ENCODE assay signal across 8 cellular contexts in genomic region chr17:49994085-49995054, GRCh38. TPM values are rescaled to one million over a fixed set of nuclear protein-coding genes. Genes with fewer than 3 reads are reported as not detected.
A peak's percentile ranks its signal among the peaks of the same experiment; 100 is the strongest.
DNase-seq lines count a peak whose midpoint lies in the region; ATAC-seq and TF ChIP-seq lines count a peak whose summit lies in the region.

No MANE protein-coding gene starts in this region.

- ATAC-seq in omental fat pad (ENCODE audit: low FRiP score) = no peak
- no peak for ATAC-seq in GM21423 (IDR thresholded peaks at IDR 0.05; ENCODE audit: unreplicated experiment)

- peaks cover 63% of the 10 kb centered on the region for H3K27me3 ChIP-seq in H9 (ENCODE audit: insufficient read depth, low read length)
- H3K27me3 ChIP-seq in adipocyte (replicated peaks; ENCODE audit: control insufficient read depth, insufficient read depth, low read length) = peaks cover 20% of the 10 kb centered on the region
- peaks cover 71 to 76% of the 10 kb centered on the region in 2 experiments for H3K27me3 ChIP-seq in mesenchymal stem cell (ENCODE audit: control insufficient read depth in 1 of 2, insufficient read depth in 1 of 2, low read length in 2 of 2)

- H3K4me3 Mint-ChIP-seq in H9 = peak overlapping the region; percentile 55 to 80

- H3K56ac ChIP-seq in H9 (ENCODE audit: insufficient read length, low read depth, low read length) = no peak overlapping the region

- H4K91ac ChIP-seq in H9 (ENCODE audit: insufficient read length, low read depth, low read length) (no peak overlapping the region), mesenchymal stem cell (ENCODE audit: low read length) (no peak overlapping the region)

- H3K9ac ChIP-seq in H9 (ENCODE audit: extremely low read depth, insufficient read length, low read length) = no peak overlapping the region
- H3K9ac ChIP-seq in adipocyte (ENCODE audit: low read length) = peak overlapping the region; percentile 78
- H3K9ac ChIP-seq in mesenchymal stem cell (ENCODE audit: low read length) = peak overlapping the region; percentile 68

- no peak overlapping the region for H2BK20ac ChIP-seq in H9 (ENCODE audit: low read depth, low read length, poor library complexity, severe bottlenecking)

- H2AFZ ChIP-seq in H9 (ENCODE audit: low read length) (no peak overlapping the region), mesenchymal stem cell (ENCODE audit: low read depth, low read length) (peak overlapping the region; percentile 15)

- H2AK5ac ChIP-seq in H9 (ENCODE audit: insufficient read length, low read length) (no peak overlapping the region), mesenchymal stem cell (ENCODE audit: low read length, severe bottlenecking) (no peak overlapping the region)

- H2BK120ac ChIP-seq in H9 (ENCODE audit: low read depth, low read length, poor library complexity, severe bottlenecking) (no peak overlapping the region), mesenchymal stem cell (ENCODE audit: low read depth, low read length) (no peak overlapping the region)

- H3K4ac ChIP-seq in H9 (ENCODE audit: low read depth, low read length) (no peak overlapping the region), mesenchymal stem cell (ENCODE audit: low read depth in 1 of 2, low read length in 2 of 2) (no peak overlapping the region)

- H3K36me3 Mint-ChIP-seq in H9 (ENCODE audit: insufficient read depth in 1 of 3, low read depth in 3 of 3) = peaks cover 0 to 3% (median 2%) of the 10 kb centered on the region in 3 experiments; a peak in 3 of 7 replicates

- H3K27me3 Mint-ChIP-seq in H9 (ENCODE audit: low read depth) = peaks cover 97% of the 10 kb centered on the region

- H3K79me1 ChIP-seq in H9 (ENCODE audit: insufficient read depth, low read depth, low read length, poor library complexity, severe bottlenecking) = no peaks in the 10 kb centered on the region
- H3K79me1 ChIP-seq in mesenchymal stem cell (replicated peaks; ENCODE audit: low read length, poor library complexity, severe bottlenecking) = no peaks in the 10 kb centered on the region

- H2BK15ac ChIP-seq in H9 (ENCODE audit: low read depth, low read length) (no peak overlapping the region), mesenchymal stem cell (ENCODE audit: low read depth, poor library complexity, severe bottlenecking) (no peak overlapping the region)

- TF ChIP-seq CTCF in H9 (conservative IDR thresholded peaks at IDR 0.05) (peak; percentile 51), omental fat pad (IDR thresholded peaks at IDR 0.05) (no peak)

- H2BK5ac ChIP-seq in H9 (ENCODE audit: insufficient read length, low read length) (no peak overlapping the region), mesenchymal stem cell (ENCODE audit: low read depth, low read length, poor library complexity, severe bottlenecking) (no peak overlapping the region)

- DNase-seq in 8988T (peak; percentile 22), H9 (peak; percentile 84), adipocyte (ENCODE audit: low read depth) (peak; percentile 23), mesenchymal stem cell (no peak), omental fat pad (ENCODE audit: low spot score) (no peak), SKM-1 treated with dmso at 0.1 percent for 144 hours (lab: John Stamatoyannopoulos, UW; ENCODE audit: unreplicated experiment) (no peak), epidermal melanocyte (ENCODE audit: insufficient read length, low spot score) (no peak)

- H3K4me3 ChIP-seq in adipocyte (ENCODE audit: low read length) (peak overlapping the region; percentile 80), mesenchymal stem cell (ENCODE audit: insufficient read depth in 1 of 2, low read depth in 1 of 2, low read length in 2 of 2) (peak overlapping the region; percentile 28 to 77)

- H4K20me1 ChIP-seq in H9 (ENCODE audit: control insufficient read depth, insufficient read depth, insufficient read length) = peaks cover 5% of the 10 kb centered on the region

- H4K8ac ChIP-seq in H9 (replicated peaks; ENCODE audit: insufficient read length, low read depth, low read length) (no peak overlapping the region), mesenchymal stem cell (ENCODE audit: low read length) (peak overlapping the region; percentile 13)

- peaks cover 11% of the 10 kb centered on the region for H3K23me2 ChIP-seq in H9 (ENCODE audit: insufficient read length, low read depth, low read length, poor library complexity, severe bottlenecking)

- H3K14ac ChIP-seq in H9 (ENCODE audit: insufficient read depth, low read length) (no peak overlapping the region), mesenchymal stem cell (ENCODE audit: low read length in 2 of 2) (no peak overlapping the region)

- H2BK12ac ChIP-seq in H9 (ENCODE audit: insufficient read length, low read depth, low read length) (no peak overlapping the region), mesenchymal stem cell (ENCODE audit: low read length in 2 of 2) (no peak overlapping the region)

- H3K23ac ChIP-seq in H9 (ENCODE audit: insufficient read length, low read depth, low read length) (no peak overlapping the region), mesenchymal stem cell (ENCODE audit: low read length in 2 of 2) (no peak overlapping the region)

- peaks cover 34 to 38% of the 10 kb centered on the region in 2 experiments for H3K4me1 Mint-ChIP-seq in H9

- H3K79me2 ChIP-seq in H9 (ENCODE audit: insufficient read depth, low read length) = no peaks in the 10 kb centered on the region

- no CpG with 5 or more reads among the region's 50 CpGs for WGBS in H9 (ENCODE audit: extremely low coverage, insufficient read length, low lambda C conversion rate)
- WGBS in mesenchymal stem cell = 3% methylated on average over 50 of the region's 50 CpGs

- peaks cover 6 to 10% of the 10 kb centered on the region in 2 experiments; a peak in 4 of 5 replicates for H3K9me3 Mint-ChIP-seq in H9

- H3K27ac Mint-ChIP-seq in H9 = peak overlapping the region in 1 of 3 experiments; percentile 54; a peak in 1 of 7 replicates

- H3K36me3 ChIP-seq in adipocyte (ENCODE audit: control insufficient read depth, insufficient read depth, low read length, severe bottlenecking) (no peaks in the 10 kb centered on the region), mesenchymal stem cell (ENCODE audit: control insufficient read depth in 1 of 2, insufficient read depth in 2 of 2, low read depth in 1 of 2, low read length in 2 of 2) (no peaks in the 10 kb centered on the region)

- H3K4me1 ChIP-seq in H9 (ENCODE audit: insufficient read depth, low read length) = no peaks in the 10 kb centered on the region; the same call in 1 of the 2 replicates
- peaks cover 16% of the 10 kb centered on the region for H3K4me1 ChIP-seq in adipocyte (ENCODE audit: control insufficient read depth, insufficient read depth, low read length)
- H3K4me1 ChIP-seq in mesenchymal stem cell (ENCODE audit: control insufficient read depth, insufficient read depth, low read depth, low read length) = peaks cover 35% of the 10 kb centered on the region

- no peak overlapping the region for H3T11ph ChIP-seq in H9 (ENCODE audit: low read length)

- no peaks in the 10 kb centered on the region for H3K9me3 ChIP-seq in H9 (ENCODE audit: control insufficient read depth, low read depth, low read length)
- no peaks in the 10 kb centered on the region for H3K9me3 ChIP-seq in adipocyte (ENCODE audit: control insufficient read depth, low read length)
- no peaks in the 10 kb centered on the region for H3K9me3 ChIP-seq in mesenchymal stem cell (ENCODE audit: control insufficient read depth, low read length)

- H3K18ac ChIP-seq in H9 (ENCODE audit: insufficient read length, low read depth, low read length) (no peak overlapping the region), mesenchymal stem cell (ENCODE audit: low read depth in 1 of 2, low read length in 2 of 2) (no peak overlapping the region)

- H3K4me2 ChIP-seq in H9 (ENCODE audit: insufficient read depth, insufficient read length, low read length) (peak overlapping the region; percentile 60), mesenchymal stem cell (ENCODE audit: low read length, poor library complexity, severe bottlenecking) (peak overlapping the region; percentile 82)

- H4K5ac ChIP-seq in H9 (ENCODE audit: insufficient read length, low read depth, low read length) = no peak overlapping the region

- H3K27ac ChIP-seq in H9 (ENCODE audit: insufficient read length, low read depth, low read length) (no peak overlapping the region), mesenchymal stem cell (ENCODE audit: low read length, poor library complexity, severe bottlenecking) (no peak overlapping the region)

RNA-seq across cellular contexts. Expression of gene DLX3, which starts 0.7 kb away (rescaled TPM):
- total RNA-seq in H9 (2021) (1.1 and 1.2 TPM in 2 replicates), omental fat pad (under 1 TPM in 1 of 4 donors, not detected in 3; 0.28 TPM)
- 0.01 TPM for polyA plus RNA-seq in mesenchymal stem cell (2013, experiment 1 of 2)
- not detected for polyA plus RNA-seq in mesenchymal stem cell (2013, experiment 2 of 2)

RNA-seq across cellular contexts. Expression of gene DLX4, which starts 25.4 kb away (rescaled TPM):
- total RNA-seq in H9 (2021) (1.7 and 2.5 TPM in 2 replicates), omental fat pad (under 1 TPM in 1 of 4 donors, not detected in 3; 0.37 TPM)
- 0.14 TPM for polyA plus RNA-seq in mesenchymal stem cell (2013, experiment 1 of 2)
- 0.03 TPM for polyA plus RNA-seq in mesenchymal stem cell (2013, experiment 2 of 2)

Comparison
In these comparisons a context has a peak if more than half of its experiments do, and no peak if none do; other contexts are left out.
1. DNase-seq: peak in 8988T (single experiment), H9 (single experiment) and adipocyte (single experiment); none in mesenchymal stem cell (single experiment), omental fat pad (single experiment), SKM-1 treated with dmso at 0.1 percent for 144 hours (single experiment) and epidermal melanocyte (single experiment).